In the genomic region with DNA sequence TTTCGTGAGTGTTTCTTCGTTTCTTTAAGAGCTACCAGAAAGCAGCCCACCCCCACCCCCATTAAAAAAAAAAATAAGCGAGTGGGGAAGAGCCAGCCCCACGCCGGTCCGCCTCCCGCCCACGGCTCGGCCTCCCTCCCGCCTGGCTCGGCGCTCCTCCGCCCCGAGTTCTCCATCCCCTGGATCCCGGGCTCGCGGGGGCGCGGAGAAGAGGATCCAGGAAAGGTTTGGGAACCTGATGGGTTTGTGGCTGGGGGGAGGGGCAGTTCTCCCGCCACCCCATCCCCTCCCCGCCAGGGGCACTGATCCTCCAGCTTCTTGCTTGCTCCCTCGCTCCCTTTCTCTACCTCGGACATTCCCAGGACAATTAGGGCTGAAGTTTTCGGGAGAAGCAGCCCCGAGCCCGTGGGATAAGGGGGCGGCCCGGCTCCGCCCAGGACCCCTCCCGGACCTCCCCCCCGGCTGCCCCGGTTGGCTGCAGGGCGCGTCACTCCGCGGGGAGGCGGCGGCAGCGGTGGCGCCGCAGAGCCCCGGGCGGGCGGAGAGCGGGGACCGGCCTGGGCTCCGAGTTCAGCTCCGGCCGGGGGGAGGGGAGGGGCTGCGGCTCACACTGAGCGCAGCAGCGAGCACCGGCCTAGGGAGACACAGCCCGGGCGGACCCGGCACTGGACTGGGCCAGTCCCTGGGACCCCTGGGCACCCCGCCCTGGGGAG, we compare ENCODE assay signal across 10 cellular contexts. TPM values are rescaled to one million over a fixed set of nuclear protein-coding genes. Genes with fewer than 3 reads are reported as not detected.
DNase-seq lines count a peak whose midpoint lies in the region; ATAC-seq and TF ChIP-seq lines count a peak whose summit lies in the region.
"Had no signal": no experiment of that assay in that cellular context is flagged by ENCODE, and none has a peak within 500 bp of the region (broad histone marks: within the 10 kb centered on the region; RNA-seq: fewer than 3 reads in every experiment).

No MANE protein-coding gene starts in this region.

- H3K4me1 ChIP-seq in iPS DF 6.9 (ENCODE audit: control insufficient read depth, insufficient read depth, low read length) (peaks cover 5% of the 10 kb centered on the region), skeletal muscle tissue (ENCODE audit: control insufficient read depth in 3 of 3, insufficient read depth in 3 of 3, low read length in 3 of 3) (peaks cover 4 to 14% (median 13%) of the 10 kb centered on the region in 3 donors), MM.1S (ENCODE audit: low read length) (no peaks in the 10 kb centered on the region)

- H3K4me3 ChIP-seq in iPS DF 6.9 (ENCODE audit: low read length), result peak overlapping the region; percentile 77; the same call in 1 of the 2 replicates
- H3K4me3 ChIP-seq in skeletal muscle tissue (ENCODE audit: low read length in 3 of 3), result peak overlapping the region in 2 of 3 donors; percentile 43 to 49
- no peak overlapping the region for H3K4me3 ChIP-seq in MM.1S (ENCODE audit: low read length)

- H3K9ac ChIP-seq in skeletal muscle tissue (ENCODE audit: low read depth in 1 of 3, low read length in 3 of 3), result no peak overlapping the region
- H3K9ac ChIP-seq in MM.1S (ENCODE audit: low read length), result no peak overlapping the region

- peaks cover 15% of the 10 kb centered on the region; the same call in 1 of the 2 replicates for H3K27me3 ChIP-seq in iPS DF 6.9 (ENCODE audit: control insufficient read depth, insufficient read depth, low read length)
- H3K27me3 ChIP-seq in skeletal muscle tissue (ENCODE audit: control insufficient read depth in 3 of 3, insufficient read depth in 3 of 3, low read length in 3 of 3), result peaks cover 53 to 77% (median 68%) of the 10 kb centered on the region in 3 donors
- no peaks in the 10 kb centered on the region; the same call in 1 of the 2 replicates for H3K27me3 ChIP-seq in MM.1S (replicated peaks; ENCODE audit: insufficient read depth, low read length)

- H3K36me3 ChIP-seq in iPS DF 6.9 (ENCODE audit: control insufficient read depth, insufficient read depth, low read length) (no peaks in the 10 kb centered on the region), skeletal muscle tissue (ENCODE audit: control insufficient read depth in 3 of 3, insufficient read depth in 3 of 3, low read length in 3 of 3) (no peaks in the 10 kb centered on the region), MM.1S (replicated peaks; ENCODE audit: insufficient read depth, low read length) (no peaks in the 10 kb centered on the region)

- no peak overlapping the region for H3K27ac ChIP-seq in iPS DF 6.9 (ENCODE audit: low read length)
- no peak overlapping the region for H3K27ac ChIP-seq in skeletal muscle tissue (ENCODE audit: low read depth, low read length)
- H3K27ac ChIP-seq in MM.1S (ENCODE audit: low read length), result no peak overlapping the region

- no peak for TF ChIP-seq CTCF in MM.1S (IDR thresholded peaks at IDR 0.05; ENCODE audit: low read length)

- no peak overlapping the region for H3K4me2 ChIP-seq in MM.1S (ENCODE audit: low read depth, low read length)

- H4K20me1 ChIP-seq in MM.1S (ENCODE audit: insufficient read depth, low read length), result no peaks in the 10 kb centered on the region

- no peaks in the 10 kb centered on the region for H3K9me3 ChIP-seq in iPS DF 6.9 (ENCODE audit: control insufficient read depth, insufficient read depth, low read length)
- no peaks in the 10 kb centered on the region for H3K9me3 ChIP-seq in skeletal muscle tissue (ENCODE audit: control insufficient read depth in 3 of 3, low read length in 3 of 3)
- H3K9me3 ChIP-seq in MM.1S (replicated peaks; ENCODE audit: insufficient read depth, low read length), result no peaks in the 10 kb centered on the region

- no CpG with 5 or more reads among the region's 57 CpGs for WGBS in iPS DF 6.9 (ENCODE audit: insufficient coverage, insufficient read length)

- H3F3A ChIP-seq in MM.1S (ENCODE audit: insufficient read depth, low read length), result no peaks in the 10 kb centered on the region

- ATAC-seq in GM21515 (IDR thresholded peaks at IDR 0.05; ENCODE audit: unreplicated experiment), result no peak

- no peaks in the 10 kb centered on the region for H3K79me2 ChIP-seq in MM.1S (ENCODE audit: low read length)

- H2AFZ ChIP-seq in MM.1S (ENCODE audit: low read length), result no peak overlapping the region

- no peaks in the 10 kb centered on the region for H3K9me2 ChIP-seq in MM.1S (replicated peaks; ENCODE audit: insufficient read depth, low read length)

- peak; percentile 37 for DNase-seq in NCI-H2029 (lab: John Stamatoyannopoulos, UW)
- DNase-seq in NCI-H2029 treated with DMSO at 0.1 percent for 48 hours (lab: John Stamatoyannopoulos, UW), result no peak
- peak in 57 of 58 donors; percentile 22 to 96 (median 88) for DNase-seq in anterior cingulate cortex (lab: John Stamatoyannopoulos, UW)
- DNase-seq in iPS DF 6.9 (ENCODE audit: low read depth, low spot score), result peak; percentile 74
- DNase-seq in Kasumi-1 (lab: John Stamatoyannopoulos, UW), result no peak
- no peak for DNase-seq in MM.1S
- DNase-seq: CD4-positive, CD25-positive, alpha-beta regulatory T cell had no signal

RNA-seq across cellular contexts. Expression of a gene that starts 1.0 kb away (rescaled TPM):
- not detected for total RNA-seq in skeletal muscle tissue
- total RNA-seq: CD4-positive, CD25-positive, alpha-beta regulatory T cell; T-helper 2 cell treated with Interferon-gamma antibody and Interleukin-4, amounts not matched to agents 100 ng/mL and 5 ng/mL, for 36 hours had no signal

Comparison
In these comparisons a context has a peak if more than half of its experiments do, and no peak if none do; other contexts are left out.
1. DNase-seq: peak in NCI-H2029 (single experiment), anterior cingulate cortex (57 of 58) and iPS DF 6.9 (single experiment); none in NCI-H2029 treated with DMSO at 0.1 percent for 48 hours (single experiment), Kasumi-1 (0 of 2) and MM.1S (single experiment).